In the genomic region with DNA sequence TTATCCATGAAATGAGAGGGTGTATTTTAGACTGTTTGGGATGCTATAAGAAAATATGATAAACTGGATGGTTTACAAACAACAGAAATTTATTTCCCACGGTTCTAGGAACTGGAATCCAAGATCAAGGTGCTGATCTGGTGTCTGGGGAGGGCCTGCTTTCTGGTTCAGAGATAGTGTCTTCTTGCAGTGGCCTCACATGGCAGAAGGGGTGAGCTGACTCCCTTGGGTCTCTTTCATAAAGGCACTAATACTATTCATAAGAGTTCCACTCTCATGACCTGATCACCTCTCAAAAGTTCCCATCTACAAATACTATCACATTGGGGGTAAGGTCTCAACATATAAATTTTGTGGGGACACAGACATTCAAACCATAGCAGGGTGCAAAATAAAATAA, we compare ENCODE assay signal across 1 cellular context.
TF ChIP-seq lines count a peak whose summit lies in the region.

No MANE protein-coding gene starts in this region.

TF ChIP-seq in GM12878, 131 proteins besides CTCF, POLR2A, EP300 and RAD21:
- no peak for TF ChIP-seq RCOR1 (conservative IDR thresholded peaks at IDR 0.05; ENCODE audit: low read depth, low read length)
- TF ChIP-seq GATAD2B (conservative IDR thresholded peaks at IDR 0.05; ENCODE audit: low read depth), result no peak
- no peak for TF ChIP-seq ETV6 (conservative IDR thresholded peaks at IDR 0.05 in 1 of 2, IDR thresholded peaks at IDR 0.05 in 1 of 2; ENCODE audit: borderline replicate concordance in 1 of 2, low read depth in 1 of 2)
- no peak for TF ChIP-seq POU2F2 (IDR thresholded peaks at IDR 0.05; ENCODE audit: borderline replicate concordance, low read depth, low read length)
- no peak for TF ChIP-seq MXI1 (IDR thresholded peaks at IDR 0.05; ENCODE audit: low read depth, low read length)
- no peak for TF ChIP-seq KLF5 (IDR thresholded peaks at IDR 0.05; ENCODE audit: partially characterized antibody)
- TF ChIP-seq IRF3 (IDR thresholded peaks at IDR 0.05), result no peak
- TF ChIP-seq ZBTB40 (IDR thresholded peaks at IDR 0.05; ENCODE audit: borderline replicate concordance), result no peak
- no peak for TF ChIP-seq BHLHE40 (IDR thresholded peaks at IDR 0.05; ENCODE audit: borderline replicate concordance in 1 of 2, low read depth in 2 of 2, low read length in 1 of 2)
- TF ChIP-seq SMAD1 (IDR thresholded peaks at IDR 0.05; ENCODE audit: low read depth, partially characterized antibody), result no peak
- TF ChIP-seq ZNF384 (IDR thresholded peaks at IDR 0.05; ENCODE audit: borderline replicate concordance, low read depth, low read length), result no peak
- no peak for TF ChIP-seq BMI1 (IDR thresholded peaks at IDR 0.05; ENCODE audit: borderline replicate concordance)
- TF ChIP-seq SUPT20H (IDR thresholded peaks at IDR 0.05; ENCODE audit: borderline replicate concordance, control insufficient read depth, low read depth, low read length), result no peak
TF ChIP-seq in GM12878: peak in this region for 0.
